Comparison of ENCODE assay signal across 16 cellular contexts in the genomic region with DNA sequence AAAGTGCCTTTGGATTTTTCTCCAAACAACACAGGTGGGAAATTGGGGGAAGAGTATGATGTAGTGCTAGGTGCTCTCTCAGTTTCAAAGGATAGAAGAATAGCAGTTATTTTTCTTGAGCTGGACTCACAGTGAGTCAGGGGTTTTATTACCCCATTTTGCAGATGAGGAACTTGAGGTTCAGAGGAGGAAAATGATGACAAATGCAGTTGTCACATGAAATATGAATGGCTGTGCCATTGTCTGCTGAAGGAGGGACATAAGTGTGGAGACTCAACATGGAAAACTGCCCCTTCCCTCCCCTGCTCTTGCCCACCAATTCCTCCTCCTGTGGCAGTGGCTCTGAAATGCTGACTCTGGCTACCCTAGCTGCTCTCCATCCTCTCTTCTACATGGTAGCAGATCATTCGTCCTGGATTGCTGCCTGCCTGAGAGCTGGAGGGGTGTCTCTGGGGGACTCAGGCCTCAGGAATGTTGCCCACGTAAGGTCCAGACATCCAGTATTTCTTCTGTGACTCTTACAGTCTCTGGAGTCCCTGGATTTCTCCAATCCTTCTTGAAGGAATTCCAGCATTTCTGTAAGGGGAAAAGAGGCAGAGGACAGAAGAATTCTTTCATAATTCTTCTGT. TPM values are rescaled to one million over a fixed set of nuclear protein-coding genes. Genes with fewer than 3 reads are reported as not detected.
DNase-seq lines count a peak whose midpoint lies in the region; TF ChIP-seq lines count a peak whose summit lies in the region.
"Had no signal": no experiment of that assay in that cellular context is flagged by ENCODE, and none has a peak within 500 bp of the region (broad histone marks: within the 10 kb centered on the region; RNA-seq: fewer than 3 reads in every experiment).

No MANE protein-coding gene starts in this region.

- TF ChIP-seq CTCF in AG09309 (IDR thresholded peaks at IDR 0.05; ENCODE audit: control insufficient read depth, insufficient read depth, low read depth, low read length, missing control alignments) (no peak), ascending aorta (IDR thresholded peaks at IDR 0.05) (no peak), glutamatergic neuron (IDR thresholded peaks at IDR 0.05; ENCODE audit: partially characterized antibody, unreplicated experiment) (no peak)

- no peaks in the 10 kb centered on the region for H3K9me3 ChIP-seq in ascending aorta
- H3K9me3 ChIP-seq: BLaER1 treated with 17β-estradiol and CSF1 and Interleukin-3, amounts not matched to agents 10 nM and 100 nM; esophagus muscularis mucosa had no signal

- no peaks in the 10 kb centered on the region for H3K36me3 Mint-ChIP-seq in glutamatergic neuron (ENCODE audit: unreplicated experiment)
- H3K36me3 Mint-ChIP-seq: stimulated activated effector memory CD8-positive, alpha-beta T cell treated with anti-CD3 and anti-CD28 coated beads, Interleukin-12 subunit alpha, Interleukin-12 subunit beta, amount 100 ng/mL, for 72 hours had no signal

- no peak overlapping the region for H3K4me3 Mint-ChIP-seq in glutamatergic neuron (ENCODE audit: unreplicated experiment)
- H3K4me3 Mint-ChIP-seq: stimulated activated effector memory CD8-positive, alpha-beta T cell treated with anti-CD3 and anti-CD28 coated beads, Interleukin-12 subunit alpha, Interleukin-12 subunit beta, amount 100 ng/mL, for 72 hours had no signal

- H3K27ac ChIP-seq in ascending aorta, result no peak overlapping the region
- H3K27ac ChIP-seq: esophagus muscularis mucosa had no signal

- no peak overlapping the region for H3K27ac Mint-ChIP-seq in glutamatergic neuron (ENCODE audit: unreplicated experiment)
- H3K27ac Mint-ChIP-seq: stimulated activated effector memory CD8-positive, alpha-beta T cell treated with anti-CD3 and anti-CD28 coated beads, Interleukin-12 subunit alpha, Interleukin-12 subunit beta, amount 100 ng/mL, for 72 hours had no signal

- no peaks in the 10 kb centered on the region for H3K27me3 ChIP-seq in ascending aorta
- H3K27me3 ChIP-seq: BLaER1 treated with 17β-estradiol and CSF1 and Interleukin-3, amounts not matched to agents 10 nM and 100 nM had no signal

- peaks cover 5% of the 10 kb centered on the region for H3K9me3 Mint-ChIP-seq in glutamatergic neuron (ENCODE audit: unreplicated experiment)
- H3K9me3 Mint-ChIP-seq: IgD-negative memory B cell; stimulated activated effector memory CD8-positive, alpha-beta T cell treated with anti-CD3 and anti-CD28 coated beads, Interleukin-12 subunit alpha, Interleukin-12 subunit beta, amount 100 ng/mL, for 72 hours had no signal

- no peaks in the 10 kb centered on the region for H3K4me1 ChIP-seq in ascending aorta

- H3K36me3 ChIP-seq in ascending aorta, result no peaks in the 10 kb centered on the region
- H3K36me3 ChIP-seq: BLaER1 treated with 17β-estradiol and CSF1 and Interleukin-3, amounts not matched to agents 10 nM and 100 nM; esophagus muscularis mucosa had no signal

- peaks cover 13% of the 10 kb centered on the region for H3K4me1 Mint-ChIP-seq in glutamatergic neuron (ENCODE audit: low read depth, unreplicated experiment)
- H3K4me1 Mint-ChIP-seq: stimulated activated effector memory CD8-positive, alpha-beta T cell treated with anti-CD3 and anti-CD28 coated beads, Interleukin-12 subunit alpha, Interleukin-12 subunit beta, amount 100 ng/mL, for 72 hours had no signal

- H3K4me3 ChIP-seq in AG09309 (ENCODE audit: control insufficient read depth, low read depth, low read length) (no peak overlapping the region), ascending aorta (no peak overlapping the region)
- H3K4me3 ChIP-seq: BLaER1 treated with 17β-estradiol and CSF1 and Interleukin-3, amounts not matched to agents 10 nM and 100 nM; esophagus muscularis mucosa had no signal

- peaks cover 4% of the 10 kb centered on the region for H3K27me3 Mint-ChIP-seq in glutamatergic neuron (ENCODE audit: unreplicated experiment)

- intact Hi-C loops in ascending aorta (cut with DNase I), result no loop called here

- peak; percentile 61 for DNase-seq in AG09309 (ENCODE audit: low read depth)
- peak; percentile 67 for DNase-seq in HT1080 (ENCODE audit: low read depth)
- DNase-seq in astrocyte of the hippocampus (ENCODE audit: low read depth, low spot score), result peak; percentile 83
- peak; percentile 63 for DNase-seq in kidney glomerular epithelial cell (lab: John Stamatoyannopoulos, UW)
- no peak for DNase-seq in ascending aorta (ENCODE audit: low spot score in 2 of 2)
- DNase-seq in cortex of kidney (lab: John Stamatoyannopoulos, UW), result no peak
- DNase-seq in NCI-H2081 treated with DMSO at 0.1 percent for 48 hours (lab: John Stamatoyannopoulos, UW), result no peak
- DNase-seq in glutamatergic neuron, result no peak
- DNase-seq: activated naive CD4-positive, alpha-beta T cell treated with anti-CD3 and anti-CD28 coated beads, Interleukin-2, amount 50 U/mL, for 16 hours; NCI-H146; NCI-H526; SIG-M5 had no signal

RNA-seq across cellular contexts. Expression of a gene that starts 37.6 kb away (rescaled TPM):
- total RNA-seq in HT1080 (2014; rRNA removed; shearing (Covaris generic)), result 19.8 and 31.3 TPM in 2 replicates
- 27.1 and 35.5 TPM in 2 replicates for polyA plus RNA-seq in HT1080 (2015; cell fraction: cytosol; rRNA removed)
- 16.1 and 20.1 TPM in 2 replicates for polyA plus RNA-seq in HT1080 (2015; cell fraction: nucleus; rRNA removed)
- total RNA-seq in ascending aorta (16.7 TPM), glutamatergic neuron (ENCODE audit: unreplicated experiment) (54.1 TPM)

Comparison
In these comparisons a context has a peak if more than half of its experiments do, and no peak if none do; other contexts are left out.
1. DNase-seq: peak in AG09309 (single experiment), HT1080 (single experiment), astrocyte of the hippocampus (single experiment) and kidney glomerular epithelial cell (single experiment); none in ascending aorta (0 of 2), cortex of kidney (single experiment), NCI-H2081 treated with DMSO at 0.1 percent for 48 hours (single experiment) and glutamatergic neuron (single experiment).